ENCODE assay signal across 8 cellular contexts in the genomic region with DNA sequence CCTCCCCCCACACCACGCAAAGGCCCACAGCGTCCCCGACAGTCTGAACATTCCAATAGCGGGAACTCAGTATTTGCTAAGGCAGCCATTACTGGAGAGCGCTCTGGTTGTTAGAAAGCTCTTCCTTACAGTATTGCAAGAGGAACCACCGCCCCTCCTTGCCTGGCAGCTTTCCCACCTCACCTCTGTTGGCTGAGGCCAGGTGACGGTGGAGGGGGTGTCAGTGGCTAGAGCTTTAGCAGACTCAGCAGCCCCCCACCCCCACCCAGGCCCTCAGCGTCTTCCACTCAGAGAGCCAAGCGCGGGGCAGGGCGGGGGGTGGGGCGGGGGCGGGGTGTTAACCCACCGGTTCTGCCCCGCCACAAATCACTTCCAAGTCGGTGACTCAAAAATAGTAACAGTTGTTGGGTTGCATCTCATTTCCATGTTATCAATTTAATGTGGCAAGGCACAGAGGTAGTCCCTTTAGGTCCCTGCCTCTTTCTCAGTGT. TPM values are rescaled to one million over a fixed set of nuclear protein-coding genes. Genes with fewer than 3 reads are reported as not detected.
A peak's percentile ranks its signal among the peaks of the same experiment; 100 is the strongest.
DNase-seq lines count a peak whose midpoint lies in the region; ATAC-seq and TF ChIP-seq lines count a peak whose summit lies in the region.

No MANE protein-coding gene starts in this region.

- peak overlapping the region; percentile 94; the same call in 1 of the 2 replicates for H3K27ac ChIP-seq in HUES6 (ENCODE audit: low read depth, low read length)
- peak overlapping the region; percentile 68 for H3K27ac ChIP-seq in OCI-LY7 (ENCODE audit: low read depth, low read length, poor library complexity, severe bottlenecking)
- peak overlapping the region; percentile 86 to 97 (median 90) for H3K27ac ChIP-seq in body of pancreas

- no peak for TF ChIP-seq POLR2A in body of pancreas (IDR thresholded peaks at IDR 0.05)

- H3K9me3 ChIP-seq in HUES6 (ENCODE audit: control insufficient read depth, insufficient read depth, low read depth, low read length) (no peaks in the 10 kb centered on the region), OCI-LY7 (ENCODE audit: low read length) (no peaks in the 10 kb centered on the region), body of pancreas (no peaks in the 10 kb centered on the region)

- no peaks in the 10 kb centered on the region for H3K79me2 ChIP-seq in OCI-LY7 (ENCODE audit: insufficient read depth, low read depth, low read length)

- H3K27me3 ChIP-seq in HUES6 (ENCODE audit: control insufficient read depth, insufficient read depth, low read length) (peaks cover 47% of the 10 kb centered on the region), body of pancreas (no peaks in the 10 kb centered on the region)

- H3K9ac ChIP-seq in HUES6 (ENCODE audit: low read length): peak overlapping the region; percentile 97

- TF ChIP-seq CTCF in OCI-LY7 (conservative IDR thresholded peaks at IDR 0.05; ENCODE audit: low read length): no peak
- TF ChIP-seq CTCF in body of pancreas (IDR thresholded peaks at IDR 0.05): no peak

- 0 to 6% methylated on average over 6 to 16 of the region's 16 CpGs for WGBS in body of pancreas, 2 donors

- BruUV-seq in OCI-LY7 (replicated peaks; lab: Mats Ljungman, UMichigan): no TSS peak

- peak; percentile 39 for DNase-seq in COLO668 (lab: John Stamatoyannopoulos, UW; ENCODE audit: unreplicated experiment)
- peak; percentile 56 for DNase-seq in OCI-LY7 (ENCODE audit: low spot score)
- DNase-seq in body of pancreas: peak; percentile 73 to 81 (median 76)
- DNase-seq in left colon: peak; percentile 72 to 76
- peak; percentile 53 for DNase-seq in stimulated activated naive CD8-positive, alpha-beta T cell treated with anti-CD3 and anti-CD28 coated beads, Interleukin-15, Interleukin-2, amounts not matched to agents 100 U/mL and 50 U/mL, for 24 hours
- no peak for DNase-seq in superior temporal gyrus (ENCODE audit: extremely low spot score)

- ATAC-seq in body of pancreas (no peak), left colon (peak; percentile 8), GM21526 (IDR thresholded peaks at IDR 0.05; ENCODE audit: low FRiP score, unreplicated experiment) (no peak)
- peak; percentile 5 for ATAC-seq in stimulated activated naive CD8-positive, alpha-beta T cell treated with anti-CD3 and anti-CD28 coated beads, Interleukin-15, Interleukin-2, amounts not matched to agents 100 U/mL and 50 U/mL, for 24 hours

- no peaks in the 10 kb centered on the region for H4K20me1 ChIP-seq in OCI-LY7 (ENCODE audit: insufficient read depth, low read length)

- H3K4me3 ChIP-seq in HUES6 (ENCODE audit: low read depth, low read length): peak overlapping the region; percentile 71
- H3K4me3 ChIP-seq in OCI-LY7 (ENCODE audit: low read depth, low read length, poor library complexity, severe bottlenecking): peak overlapping the region; percentile 74
- H3K4me3 ChIP-seq in body of pancreas: no peak overlapping the region

- intact Hi-C loops in OCI-LY7 (cut with micrococcal nuclease; ENCODE audit: unreplicated experiment) (loop anchor here (1.0 to 2.0 kb wide), 2 partner anchors 70 to 101 kb away; partner anchors contain the start of genes RETREG3 and TUBG1), body of pancreas (cut with DNase I) (no loop called here), left colon (cut with DNase I, micrococcal nuclease) (no loop called here)

- peak overlapping the region; percentile 97 for H3K4me2 ChIP-seq in OCI-LY7 (ENCODE audit: low read length)

- POLR2A ChIA-PET in OCI-LY7 (lab: Charles Lee): interaction anchor here (0.9 to 1.6 kb wide), 3 partner anchors 61 to 101 kb away, joined by 5 read pairs; partner anchors contain the start of gene PSMC3IP

- H3K36me3 ChIP-seq in HUES6 (ENCODE audit: control insufficient read depth, insufficient read depth, low read length): no peaks in the 10 kb centered on the region
- H3K36me3 ChIP-seq in OCI-LY7 (ENCODE audit: insufficient read depth, low read length): no peaks in the 10 kb centered on the region
- no peaks in the 10 kb centered on the region for H3K36me3 ChIP-seq in body of pancreas (replicated peaks in 1 of 2; ENCODE audit: insufficient read depth in 1 of 2, low read depth in 2 of 2)

- CTCF ChIA-PET in OCI-LY7 (lab: Charles Lee; ENCODE audit: unreplicated experiment): interaction anchor here (1.1 kb wide), 2 partner anchors 60 to 101 kb away, joined by 4 to 5 read pairs; no protein-coding TSS in a partner anchor

- peak overlapping the region; percentile 46; the same call in 1 of the 2 replicates for H2AFZ ChIP-seq in OCI-LY7 (ENCODE audit: low read length)

- H3K4me1 ChIP-seq in HUES6 (ENCODE audit: control insufficient read depth, insufficient read depth, low read length) (peaks cover 53% of the 10 kb centered on the region), OCI-LY7 (ENCODE audit: insufficient read depth, low read length, poor library complexity, severe bottlenecking) (peaks cover 64% of the 10 kb centered on the region), body of pancreas (peaks cover 66% of the 10 kb centered on the region)

- no peaks in the 10 kb centered on the region for H3K9me2 ChIP-seq in OCI-LY7 (ENCODE audit: insufficient read depth, low read length)

RNA-seq across cellular contexts. Expression of gene PLEKHH3, which starts 2.3 kb away (rescaled TPM):
- 17.0 and 24.4 TPM in 2 replicates for total RNA-seq in OCI-LY7 (2014; rRNA removed; shearing (Covaris generic))
- 42.9 and 47.5 TPM in 2 replicates for total RNA-seq in OCI-LY7 (2022)
- total RNA-seq in body of pancreas: 100 to 1,000 TPM in 1 of 2 donors, 10 to 100 TPM in 1; 63.0 to 105 TPM
- total RNA-seq in left colon: 10 to 100 TPM; 15.0 to 16.6 TPM

RNA-seq across cellular contexts. Expression of gene CCR10, which starts 2.6 kb away (rescaled TPM):
- 0.82 and 1.0 TPM in 2 replicates for total RNA-seq in OCI-LY7 (2014; rRNA removed; shearing (Covaris generic))
- total RNA-seq in OCI-LY7 (2022): 2.0 and 3.3 TPM in 2 replicates
- under 1 TPM; 0.78 to 0.99 TPM for total RNA-seq in body of pancreas
- 1 to 10 TPM in 1 of 2 donors, under 1 TPM in 1; 0.58 to 2.4 TPM for total RNA-seq in left colon

RNA-seq across cellular contexts. Expression of gene CNTNAP1, which starts 3.3 kb away (rescaled TPM):
- 0.95 and 1.0 TPM in 2 replicates for total RNA-seq in OCI-LY7 (2014; rRNA removed; shearing (Covaris generic))
- total RNA-seq in OCI-LY7 (2022) (6.8 TPM in 2 replicates), body of pancreas (1 to 10 TPM; 4.9 to 6.7 TPM), left colon (1 to 10 TPM; 1.2 to 4.6 TPM)

RNA-seq across cellular contexts. Expression of gene TUBG2, which starts 20.0 kb away (rescaled TPM):
- total RNA-seq in OCI-LY7 (2014; rRNA removed; shearing (Covaris generic)): 5.5 and 10.4 TPM in 2 replicates
- total RNA-seq in OCI-LY7 (2022) (22.5 and 23.4 TPM in 2 replicates), body of pancreas (10 to 100 TPM; 64.1 to 80.4 TPM), left colon (1 to 10 TPM; 4.4 to 7.7 TPM)

Comparison
In these comparisons a context has a peak if more than half of its experiments do, and no peak if none do; other contexts are left out.
1. H3K4me3 ChIP-seq: peak in HUES6 (single experiment) and OCI-LY7 (single experiment); none in body of pancreas (0 of 2).
2. ATAC-seq: peak in left colon (single experiment) and stimulated activated naive CD8-positive, alpha-beta T cell treated with anti-CD3 and anti-CD28 coated beads, Interleukin-15, Interleukin-2, amounts not matched to agents 100 U/mL and 50 U/mL, for 24 hours (single experiment); none in body of pancreas (single experiment) and GM21526 (single experiment).
3. Peak in every context shown above with its lines, with median percentiles within 50 percentile points of each other: H3K27ac ChIP-seq.